20 cellular contexts compared by ENCODE assay signal in genomic region chr2:66430195-66430905, GRCh38. TPM values are rescaled to one million over a fixed set of nuclear protein-coding genes. Genes with fewer than 3 reads are reported as not detected.
A peak's percentile ranks its signal among the peaks of the same experiment; 100 is the strongest.
DNase-seq lines count a peak whose midpoint lies in the region; ATAC-seq and TF ChIP-seq lines count a peak whose summit lies in the region.
"Had no signal": no experiment of that assay in that cellular context is flagged by ENCODE, and none has a peak within 500 bp of the region (broad histone marks: within the 10 kb centered on the region; RNA-seq: fewer than 3 reads in every experiment).

No MANE protein-coding gene starts in this region.

- peak overlapping the region; percentile 3 for H3K27ac Mint-ChIP-seq in Caco-2 (ENCODE audit: unreplicated experiment)
- H3K27ac Mint-ChIP-seq in progenitor cell of endocrine pancreas, result peak overlapping the region; percentile 94
- H3K27ac Mint-ChIP-seq in activated CD4-positive, alpha-beta T cell treated with anti-CD3 and anti-CD28 coated beads, Interleukin-2, amount 10 ng/mL, durations not matched to agents 24 days and 14 days, result no peak overlapping the region
- H3K27ac Mint-ChIP-seq: activated naive CD4-positive, alpha-beta T cell treated with anti-CD3 and anti-CD28 coated beads for 36 hours; CD4-positive, CD25-positive, alpha-beta regulatory T cell had no signal

- no peak for ATAC-seq in IMR-90 (ENCODE audit: low read depth)
- no peak for ATAC-seq in GM18870 (IDR thresholded peaks at IDR 0.05; ENCODE audit: unreplicated experiment)
- ATAC-seq: right cardiac atrium; stimulated activated naive CD8-positive, alpha-beta T cell treated with anti-CD3 and anti-CD28 coated beads, Interleukin-15, Interleukin-2, amounts not matched to agents 100 U/mL and 50 U/mL, for 24 hours had no signal

- H3K9me3 ChIP-seq in Caco-2 (no peaks in the 10 kb centered on the region), IMR-90 (ENCODE audit: control insufficient read depth, insufficient read depth, low read length) (no peaks in the 10 kb centered on the region)
- H3K9me3 ChIP-seq: SJSA1 had no signal

- 0 out of 2 replicates have a peak overlapping the region, but pooled peaks have one; percentile 1 for H3K14ac ChIP-seq in IMR-90 (replicated peaks; ENCODE audit: low read depth, low read length)

- H3K4me1 ChIP-seq in Caco-2 (peaks cover 25% of the 10 kb centered on the region), IMR-90 (ENCODE audit: control insufficient read depth, insufficient read depth, low read length) (peaks cover 5% of the 10 kb centered on the region; the same call in 1 of the 2 replicates)

- H3K4ac ChIP-seq in IMR-90 (ENCODE audit: low read depth, low read length), result peak overlapping the region; percentile 42; the same call in 1 of the 2 replicates

- H3K9me3 Mint-ChIP-seq in Caco-2 (ENCODE audit: unreplicated experiment) (no peaks in the 10 kb centered on the region), progenitor cell of endocrine pancreas (ENCODE audit: low read depth) (no peaks in the 10 kb centered on the region)
- H3K9me3 Mint-ChIP-seq in activated CD4-positive, alpha-beta T cell treated with anti-CD3 and anti-CD28 coated beads, Interleukin-2, amount 10 ng/mL, durations not matched to agents 24 days and 14 days, result no peaks in the 10 kb centered on the region
- H3K9me3 Mint-ChIP-seq: activated naive CD4-positive, alpha-beta T cell treated with anti-CD3 and anti-CD28 coated beads for 36 hours had no signal

- peak overlapping the region; percentile 64 to 78 for H4K8ac ChIP-seq in IMR-90 (ENCODE audit: low read depth in 2 of 2, low read length in 2 of 2)

- H3K4me3 Mint-ChIP-seq in Caco-2 (ENCODE audit: unreplicated experiment) (peak overlapping the region; percentile 27), progenitor cell of endocrine pancreas (ENCODE audit: low read depth) (peak overlapping the region; percentile 95)
- H3K4me3 Mint-ChIP-seq in activated CD4-positive, alpha-beta T cell treated with anti-CD3 and anti-CD28 coated beads, Interleukin-2, amount 10 ng/mL, durations not matched to agents 24 days and 14 days, result no peak overlapping the region
- H3K4me3 Mint-ChIP-seq: activated naive CD4-positive, alpha-beta T cell treated with anti-CD3 and anti-CD28 coated beads for 36 hours; CD4-positive, CD25-positive, alpha-beta regulatory T cell had no signal

- peak overlapping the region; percentile 56 for H2BK120ac ChIP-seq in IMR-90 (ENCODE audit: low read depth, low read length)

- WGBS in IMR-90 (ENCODE audit: extremely low coverage in 2 of 2, insufficient read length in 1 of 2), 2 experiments, result 100% methylated on average over 1 of the region's 4 CpGs; no CpG with 5 or more reads in 1 of the 2 experiments

- DNase-seq in Caco-2, result peak in 1 of 2 experiments; percentile 42
- DNase-seq in IMR-90, result no peak
- DNase-seq in left kidney (ENCODE audit: low read depth, low spot score), result peak; percentile 49
- DNase-seq in progenitor cell of endocrine pancreas (ENCODE audit: low spot score, unreplicated experiment), result no peak
- no peak for DNase-seq in activated CD4-positive, alpha-beta T cell treated with anti-CD3 and anti-CD28 coated beads, Interleukin-2, amount 10 ng/mL, durations not matched to agents 24 days and 14 days
- DNase-seq in NCI-H2107 (lab: John Stamatoyannopoulos, UW), result no peak
- DNase-seq in caudate nucleus (lab: John Stamatoyannopoulos, UW), result no peak
- DNase-seq: activated CD4-positive, alpha-beta T cell treated with anti-CD3 and anti-CD28 coated beads for 4 hours; activated naive CD4-positive, alpha-beta T cell treated with anti-CD3 and anti-CD28 coated beads for 36 hours; activated T-cell treated with anti-CD3 and anti-CD28 coated beads, Interleukin-2, amount 50 U/mL, for 48 hours; CD4-positive, CD25-positive, alpha-beta regulatory T cell; KBM-7; MM.1S; nucleus accumbens; right cardiac atrium; stimulated activated CD4-positive, alpha-beta T cell treated with anti-CD3 and anti-CD28 coated beads, Interleukin-4, amount 100 ng/mL, for 4 hours; stimulated activated naive CD8-positive, alpha-beta T cell treated with anti-CD3 and anti-CD28 coated beads, Interleukin-15, Interleukin-2, amounts not matched to agents 100 U/mL and 50 U/mL, for 24 hours; T-helper 2 cell had no signal

- 0 out of 2 replicates have a peak overlapping the region, but pooled peaks have one; percentile 14 for H4K91ac ChIP-seq in IMR-90 (ENCODE audit: insufficient read depth, low read depth, low read length)

- no peak overlapping the region for H2BK5ac ChIP-seq in IMR-90 (ENCODE audit: low read depth, low read length, poor library complexity, severe bottlenecking)

- POLR2A ChIA-PET in Caco-2 (lab: Charles Lee) (no interaction called here), IMR-90 (lab: Charles Lee; ENCODE audit: unreplicated experiment) (no interaction called here)

- H4K20me1 ChIP-seq in IMR-90 (ENCODE audit: insufficient read depth, low read length), result peaks cover 4% of the 10 kb centered on the region; the same call in 1 of the 2 replicates

- H3K4me2 ChIP-seq in IMR-90 (ENCODE audit: low read depth, low read length), result peak overlapping the region; percentile 63

- no peak for TF ChIP-seq POLR2A in IMR-90 (IDR thresholded peaks at IDR 0.05; ENCODE audit: low read depth, low read length)

- H3K27me3 Mint-ChIP-seq in Caco-2 (ENCODE audit: insufficient read depth, unreplicated experiment), result no peaks in the 10 kb centered on the region
- H3K27me3 Mint-ChIP-seq in progenitor cell of endocrine pancreas, result no peaks in the 10 kb centered on the region
- peaks cover 77% of the 10 kb centered on the region for H3K27me3 Mint-ChIP-seq in activated CD4-positive, alpha-beta T cell treated with anti-CD3 and anti-CD28 coated beads, Interleukin-2, amount 10 ng/mL, durations not matched to agents 24 days and 14 days

- no peaks in the 10 kb centered on the region for H3K9me1 ChIP-seq in IMR-90 (ENCODE audit: insufficient read depth, low read length)

- peak overlapping the region; percentile 57; the same call in 1 of the 2 replicates for H3K23ac ChIP-seq in IMR-90 (ENCODE audit: low read depth, low read length)

- H4K5ac ChIP-seq in IMR-90 (ENCODE audit: low read depth, low read length), result peak overlapping the region; percentile 81

- peak overlapping the region; percentile 71; the same call in 1 of the 2 replicates for H3K27ac ChIP-seq in IMR-90 (ENCODE audit: insufficient read depth, low read length)
- no peak overlapping the region for H3K27ac ChIP-seq in caudate nucleus (ENCODE audit: low read depth, low read length)
- H3K27ac ChIP-seq: SJSA1 had no signal

- TF ChIP-seq RAD21 in IMR-90 (IDR thresholded peaks at IDR 0.05; ENCODE audit: low read length), result no peak

- H2BK15ac ChIP-seq in IMR-90 (ENCODE audit: low read depth, low read length), result peak overlapping the region; percentile 80; the same call in 1 of the 3 replicates

- peak overlapping the region; percentile 45; the same call in 1 of the 2 replicates for H2BK20ac ChIP-seq in IMR-90 (ENCODE audit: low read depth, low read length)

- dilution Hi-C loops in IMR-90 (cut with HindIII; ENCODE audit: low sequenced_read_pairs, unreplicated experiment), result loop anchor here (25.0 kb wide), 1 partner anchor 782 kb away; no protein-coding TSS in a partner anchor

- 0 out of 2 replicates have a peak overlapping the region, but pooled peaks have one; percentile 28 for H2AK5ac ChIP-seq in IMR-90 (ENCODE audit: low read depth, low read length)

- peak overlapping the region; percentile 60 for H3K9ac ChIP-seq in IMR-90 (ENCODE audit: low read depth, low read length)

- H3K36me3 ChIP-seq in Caco-2 (ENCODE audit: control insufficient read depth, insufficient read depth, low read length) (no peaks in the 10 kb centered on the region), IMR-90 (ENCODE audit: control insufficient read depth, insufficient read depth, low read length) (no peaks in the 10 kb centered on the region)
- H3K36me3 ChIP-seq: SJSA1 had no signal

- H3K4me1 Mint-ChIP-seq in Caco-2 (ENCODE audit: low read depth, unreplicated experiment) (peaks cover 16% of the 10 kb centered on the region), progenitor cell of endocrine pancreas (ENCODE audit: low read depth) (peaks cover 46% of the 10 kb centered on the region)
- H3K4me1 Mint-ChIP-seq in activated CD4-positive, alpha-beta T cell treated with anti-CD3 and anti-CD28 coated beads, Interleukin-2, amount 10 ng/mL, durations not matched to agents 24 days and 14 days, result peaks cover 15% of the 10 kb centered on the region

- H3K36me3 Mint-ChIP-seq in Caco-2 (ENCODE audit: insufficient read depth, unreplicated experiment) (peaks cover 13% of the 10 kb centered on the region), progenitor cell of endocrine pancreas (ENCODE audit: insufficient read depth) (peaks cover 2% of the 10 kb centered on the region)
- peaks cover 2% of the 10 kb centered on the region for H3K36me3 Mint-ChIP-seq in activated CD4-positive, alpha-beta T cell treated with anti-CD3 and anti-CD28 coated beads, Interleukin-2, amount 10 ng/mL, durations not matched to agents 24 days and 14 days (ENCODE audit: low read depth)
- H3K36me3 Mint-ChIP-seq: CD4-positive, CD25-positive, alpha-beta regulatory T cell had no signal

- no peak overlapping the region for H2AFZ ChIP-seq in IMR-90 (replicated peaks; ENCODE audit: low read length, poor library complexity)

- no peak overlapping the region for H2AK9ac ChIP-seq in IMR-90 (replicated peaks; ENCODE audit: low read depth, low read length, poor library complexity)

- peak overlapping the region; percentile 31; the same call in 1 of the 2 replicates for H3K18ac ChIP-seq in IMR-90 (ENCODE audit: low read depth, low read length)

- H3K56ac ChIP-seq in IMR-90 (ENCODE audit: extremely low read depth, insufficient read depth, low read length), result 0 out of 2 replicates have a peak overlapping the region, but pooled peaks have one; percentile 8

- BruUV-seq in Caco-2 (replicated peaks; lab: Mats Ljungman, UMichigan), result no TSS peak
- BruUV-seq in IMR-90 (replicated peaks; lab: Mats Ljungman, UMichigan), result no TSS peak

- in situ Hi-C loops in IMR-90 (cut with MboI; ENCODE audit: low sequenced_read_pairs), result loop anchor here (5.0 to 25.0 kb wide), 5 partner anchors 414 to 1607 kb away; no protein-coding TSS in a partner anchor

- intact Hi-C loops in Caco-2 (cut with micrococcal nuclease; ENCODE audit: unreplicated experiment), result loop anchor here (10.0 kb wide), 3 partner anchors 804 to 1604 kb away; partner anchors contain the start of gene ETAA1
- intact Hi-C loops in IMR-90 (cut with micrococcal nuclease), result loop anchor here (5.0 kb wide), 1 partner anchor 892 kb away; no protein-coding TSS in a partner anchor
- intact Hi-C loops in activated CD4-positive, alpha-beta T cell treated with anti-CD3 and anti-CD28 coated beads, Interleukin-2, amount 10 ng/mL, durations not matched to agents 24 days and 14 days (cut with micrococcal nuclease), result loop anchor here (5.0 to 10.0 kb wide), 3 partner anchors 786 to 1414 kb away; no protein-coding TSS in a partner anchor

- TF ChIP-seq CTCF in Caco-2 (IDR thresholded peaks at IDR 0.05; ENCODE audit: insufficient read depth in 1 of 2, low read depth in 1 of 2, low read length in 1 of 2, severe bottlenecking in 1 of 2, unreplicated experiment in 1 of 2) (no peak), IMR-90 (conservative IDR thresholded peaks at IDR 0.05; ENCODE audit: low read depth, low read length) (no peak), progenitor cell of endocrine pancreas (IDR thresholded peaks at IDR 0.05; ENCODE audit: unreplicated experiment) (no peak)

- H3K27me3 ChIP-seq in Caco-2 (replicated peaks; ENCODE audit: control insufficient read depth, insufficient read depth, low read length), result no peaks in the 10 kb centered on the region
- peaks cover 6% of the 10 kb centered on the region; the same call in 1 of the 2 replicates for H3K27me3 ChIP-seq in IMR-90 (ENCODE audit: control insufficient read depth, insufficient read depth, low read length)

- H3K4me3 ChIP-seq in Caco-2 (ENCODE audit: low read depth, low read length), result no peak overlapping the region
- no peak overlapping the region for H3K4me3 ChIP-seq in IMR-90 (ENCODE audit: insufficient read depth, low read depth, low read length)
- H3K4me3 ChIP-seq: SJSA1 had no signal

- H3K79me1 ChIP-seq in IMR-90 (ENCODE audit: low read depth in 1 of 2, low read length in 2 of 2), result peaks cover 5 to 20% of the 10 kb centered on the region in 2 experiments; a peak in 1 of 4 replicates

- CTCF ChIA-PET in Caco-2 (lab: Charles Lee) (interaction anchor here (0.7 to 3.3 kb wide), 2 partner anchors 58 to 146 kb away, joined by 3 to 19 read pairs; no protein-coding TSS in a partner anchor), IMR-90 (lab: Yijun Ruan, JAX) (interaction anchor here (0.5 to 1.7 kb wide), 6 partner anchors 14 to 1219 kb away, joined by 3 to 9 read pairs (median 4); no protein-coding TSS in a partner anchor)

RNA-seq across cellular contexts. Expression of gene MEIS1, which starts 4.6 kb away (rescaled TPM):
- total RNA-seq in Caco-2 (2022), result 7.4 and 10.5 TPM in 2 replicates
- total RNA-seq in IMR-90 (2012; rRNA removed), result 157 and 209 TPM in 2 replicates
- polyA plus RNA-seq in IMR-90 (2012; rRNA removed), result 51.8 and 54.4 TPM in 2 replicates
- polyA plus RNA-seq in IMR-90 (2012; cell fraction: cytosol; rRNA removed), result 14.0 and 21.0 TPM in 2 replicates
- polyA plus RNA-seq in IMR-90 (2012; cell fraction: nucleus; rRNA removed; ENCODE audit: low replicate concordance), result 81.4 and 209 TPM in 2 replicates
- total RNA-seq in progenitor cell of endocrine pancreas, result 296 and 306 TPM in 2 replicates
- total RNA-seq in activated CD4-positive, alpha-beta T cell treated with anti-CD3 and anti-CD28 coated beads, Interleukin-2, amount 10 ng/mL, durations not matched to agents 24 days and 14 days, result 0.31 TPM in 1 of 2 replicates, not detected in the other
- total RNA-seq: activated naive CD4-positive, alpha-beta T cell treated with anti-CD3 and anti-CD28 coated beads for 36 hours had no signal
- polyA plus RNA-seq: CD4-positive, CD25-positive, alpha-beta regulatory T cell had no signal

Comparison
In these comparisons a context has a peak if more than half of its experiments do, and no peak if none do; other contexts are left out.
1. RNA of gene MEIS1, which starts 4.6 kb away (total RNA-seq): 296 to 306 TPM in progenitor cell of endocrine pancreas and 157 to 209 TPM in IMR-90; 7.4 to 10.5 TPM in Caco-2 and 0.31 TPM in activated CD4-positive, alpha-beta T cell treated with anti-CD3 and anti-CD28 coated beads, Interleukin-2, amount 10 ng/mL, durations not matched to agents 24 days and 14 days; every median in the first group is over 10 times any median in the second.